ENCODE assay signal across 21 cellular contexts in the genomic region with DNA sequence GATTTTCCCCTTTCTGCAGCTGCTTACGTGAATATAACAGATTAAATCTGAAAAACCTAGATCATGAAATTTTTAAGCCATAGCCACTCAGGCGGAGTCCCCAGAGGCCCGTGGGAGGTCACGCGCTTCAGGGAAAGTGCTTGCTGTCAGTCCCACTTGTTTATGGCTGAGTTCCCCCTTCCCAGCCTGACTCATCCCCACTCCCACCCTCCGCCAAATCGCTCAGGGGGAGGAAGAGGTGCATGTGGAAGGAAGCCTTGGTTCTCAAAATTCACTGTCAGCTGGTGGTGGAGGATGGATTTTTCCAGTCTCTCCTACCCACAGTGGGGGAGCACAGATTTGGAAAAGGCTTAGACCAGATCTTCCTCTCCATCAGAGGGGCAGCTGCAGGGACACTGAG.
DNase-seq lines count a peak whose midpoint lies in the region; ATAC-seq and TF ChIP-seq lines count a peak whose summit lies in the region.
"Had no signal": no experiment of that assay in that cellular context is flagged by ENCODE, and none has a peak within 500 bp of the region (broad histone marks: within the 10 kb centered on the region; RNA-seq: fewer than 3 reads in every experiment).

No MANE protein-coding gene starts in this region.

- no peak for TF ChIP-seq CTCF in sigmoid colon (IDR thresholded peaks at IDR 0.05)
- TF ChIP-seq CTCF in colonic mucosa (IDR thresholded peaks at IDR 0.05) = no peak

- no peaks in the 10 kb centered on the region for H3K9me3 ChIP-seq in sigmoid colon
- H3K9me3 ChIP-seq in colonic mucosa = no peaks in the 10 kb centered on the region

- DNase-seq in NCI-H2171 treated with DMSO at 0.1 percent for 48 hours (lab: John Stamatoyannopoulos, UW) = peak; percentile 59
- DNase-seq in NCI-H2171 (lab: John Stamatoyannopoulos, UW) = no peak
- DNase-seq in RPMI7951 (ENCODE audit: low read depth) = peak; percentile 33
- peak; percentile 57 for DNase-seq in islet precursor cell
- DNase-seq in sigmoid colon = peak; percentile 60
- no peak for DNase-seq in colonic mucosa
- DNase-seq in NCI-H187 (lab: John Stamatoyannopoulos, UW) = no peak
- DNase-seq: activated CD4-positive, alpha-beta memory T cell treated with anti-CD3 and anti-CD28 coated beads, Interleukin-2, amount 10 ng/mL, durations not matched to agents 7 days and 5 days; activated T-cell treated with anti-CD3 and anti-CD28 coated beads for 4 hours; amniotic stem cell; erythroblast; foreskin keratinocyte; HFFc6; mesendoderm; naive thymus-derived CD8-positive, alpha-beta T cell; PC-9; trophoblast cell had no signal

- H3K36me3 ChIP-seq in sigmoid colon (no peaks in the 10 kb centered on the region), colonic mucosa (no peaks in the 10 kb centered on the region)
- H3K36me3 ChIP-seq: cardiac muscle cell had no signal

- H3K9ac ChIP-seq in colonic mucosa (ENCODE audit: low read depth in 2 of 2, low read length in 2 of 2) = no peak overlapping the region

- H3K4me3 ChIP-seq in sigmoid colon = no peak overlapping the region
- no peak overlapping the region for H3K4me3 ChIP-seq in colonic mucosa
- H3K4me3 ChIP-seq: cardiac muscle cell, PC-9, skin epidermis had no signal

- TF ChIP-seq POLR2A in sigmoid colon (IDR thresholded peaks at IDR 0.05) = no peak

- TF ChIP-seq EP300 in sigmoid colon (IDR thresholded peaks at IDR 0.05) = no peak

- H3K27me3 ChIP-seq in sigmoid colon (no peaks in the 10 kb centered on the region), colonic mucosa (no peaks in the 10 kb centered on the region)
- H3K27me3 ChIP-seq: cardiac muscle cell, foreskin keratinocyte had no signal

- H3K27ac ChIP-seq in sigmoid colon (no peak overlapping the region), colonic mucosa (no peak overlapping the region)
- H3K27ac ChIP-seq: cardiac muscle cell, foreskin keratinocyte, PC-9, skin epidermis had no signal

- ATAC-seq in HG02852 (IDR thresholded peaks at IDR 0.05; ENCODE audit: unreplicated experiment) = no peak
- ATAC-seq: foreskin keratinocyte; HepG2; naive thymus-derived CD8-positive, alpha-beta T cell had no signal

- WGBS in sigmoid colon, 2 donors = 65 to 76% methylated on average over 7 of the region's 7 CpGs

- H3K4me1 ChIP-seq in sigmoid colon (no peaks in the 10 kb centered on the region), colonic mucosa (no peaks in the 10 kb centered on the region)

- intact Hi-C loops in sigmoid colon (cut with DNase I) = no loop called here
- intact Hi-C loops in colonic mucosa (cut with DNase I) = no loop called here

Comparison
In these comparisons a context has a peak if more than half of its experiments do, and no peak if none do; other contexts are left out.
1. DNase-seq: peak in NCI-H2171 treated with DMSO at 0.1 percent for 48 hours (single experiment), RPMI7951 (single experiment), islet precursor cell (single experiment) and sigmoid colon (single experiment); none in NCI-H2171 (single experiment), colonic mucosa (single experiment) and NCI-H187 (0 of 2).